8 cellular contexts compared by ENCODE assay signal in the genomic region with DNA sequence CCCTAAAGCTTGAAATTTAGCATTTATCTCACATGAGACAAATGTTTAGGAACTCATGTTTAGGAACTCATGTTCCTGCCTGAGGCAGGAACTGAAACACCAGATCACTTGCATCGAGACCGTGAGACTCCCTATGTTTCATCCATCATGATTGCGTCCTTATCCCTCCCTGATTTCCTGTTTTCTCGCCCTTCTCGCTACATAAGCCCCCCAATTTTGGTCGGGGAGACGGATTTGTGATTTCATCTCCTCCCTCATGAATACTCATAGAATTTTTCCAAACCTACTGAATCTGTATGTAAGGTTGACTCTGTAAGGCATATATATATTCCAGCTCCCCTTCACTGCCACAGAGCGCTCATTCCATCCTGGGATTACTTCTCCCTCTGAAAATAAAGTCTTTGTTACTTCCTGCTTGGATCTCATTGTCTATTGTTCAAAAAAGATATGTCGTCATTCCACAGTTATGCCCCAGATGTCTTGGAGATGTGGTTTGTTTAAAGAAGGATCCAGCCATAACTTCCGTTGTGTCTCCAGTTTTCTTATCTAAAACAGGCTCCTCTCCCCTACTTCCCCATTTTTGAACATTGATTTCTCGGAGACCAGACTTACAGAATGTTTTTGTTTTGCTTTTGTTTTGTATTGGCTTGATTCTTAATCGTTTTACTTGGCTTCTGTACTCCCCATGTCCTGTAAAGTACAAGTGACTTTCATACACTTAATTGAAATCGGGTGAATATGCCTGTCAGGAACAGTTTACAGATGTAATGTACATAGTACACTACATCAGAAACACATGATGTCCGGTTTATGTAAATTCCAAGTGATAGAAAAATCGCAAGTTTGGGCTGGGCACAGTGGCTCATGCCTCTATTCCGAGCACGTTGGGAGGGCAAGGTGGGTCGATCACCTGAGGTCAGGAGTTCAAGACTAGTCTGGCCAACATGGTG.
DNase-seq lines count a peak whose midpoint lies in the region; ATAC-seq and TF ChIP-seq lines count a peak whose summit lies in the region.

No MANE protein-coding gene starts in this region.

- H3K27ac ChIP-seq in CD4-positive, alpha-beta memory T cell (ENCODE audit: low read depth, low read length) = peak overlapping the region; percentile 82
- peak overlapping the region; percentile 89 for H3K27ac ChIP-seq in endodermal cell (ENCODE audit: low read depth, low read length)

- DNase-seq in CD4-positive, alpha-beta memory T cell = peak in 1 of 5 donors; percentile 33
- DNase-seq in OCI-M1 (lab: John Stamatoyannopoulos, UW) (peak; percentile 95), endodermal cell (peak; percentile 65), midbrain (lab: John Stamatoyannopoulos, UW) (peak; percentile 42), GM10248 (ENCODE audit: extremely low spot score) (no peak)
- no peak for DNase-seq in activated naive CD4-positive, alpha-beta T cell treated with anti-CD3 and anti-CD28 coated beads, Interleukin-2, amount 50 U/mL, for 16 hours

- H3K27me3 ChIP-seq in CD4-positive, alpha-beta memory T cell (ENCODE audit: insufficient read depth, low read length) = no peaks in the 10 kb centered on the region
- no peaks in the 10 kb centered on the region for H3K27me3 ChIP-seq in endodermal cell (ENCODE audit: control insufficient read depth, insufficient read depth, low read length, poor library complexity, severe bottlenecking)

- POLR2A ChIA-PET in CD4-positive, alpha-beta memory T cell (lab: Charles Lee; ENCODE audit: partially characterized antibody) = interaction anchor here (0.9 to 25.6 kb wide), 42 partner anchors 11 to 1687 kb away, joined by 3 to 1953 read pairs (median 6); partner anchors contain the start of gene HMGN4
- POLR2A ChIA-PET in GM10248 (lab: Yijun Ruan, JAX) = interaction anchor here (0.8 to 5.4 kb wide), 12 partner anchors 9 to 162 kb away, joined by 3 to 93 read pairs (median 6); a partner anchor contains a TSS

- peaks cover 0 to 9% of the 10 kb centered on the region in 2 donors for H3K36me3 Mint-ChIP-seq in CD4-positive, alpha-beta memory T cell
- H3K36me3 Mint-ChIP-seq in endodermal cell (ENCODE audit: low read depth) = no peaks in the 10 kb centered on the region

- WGBS in endodermal cell (ENCODE audit: insufficient coverage in 1 of 2, insufficient read length in 1 of 2), 2 experiments = 15 to 16% methylated on average over 10 to 16 of the region's 18 CpGs

- intact Hi-C loops in CD4-positive, alpha-beta memory T cell (cut with micrococcal nuclease) = loop anchor here (1.0 to 2.0 kb wide), 6 partner anchors 10 to 927 kb away; a partner anchor contains a TSS

- TF ChIP-seq CTCF in endodermal cell (conservative IDR thresholded peaks at IDR 0.05) (no peak), GM10248 (IDR thresholded peaks at IDR 0.05; ENCODE audit: control extremely low read depth, extremely low read depth, low read depth, missing control alignments) (no peak)

- H3K4me1 Mint-ChIP-seq in CD4-positive, alpha-beta memory T cell = peaks cover 0 to 17% (median 8%) of the 10 kb centered on the region in 4 donors
- H3K4me1 Mint-ChIP-seq in endodermal cell = peaks cover 20% of the 10 kb centered on the region

- peak overlapping the region; percentile 48 to 87 for H3K4me3 ChIP-seq in CD4-positive, alpha-beta memory T cell (ENCODE audit: low read length in 2 of 2)
- H3K4me3 ChIP-seq in endodermal cell (ENCODE audit: low read length) = peak overlapping the region; percentile 97

- no peak overlapping the region for H3K27ac Mint-ChIP-seq in CD4-positive, alpha-beta memory T cell
- no peak overlapping the region for H3K27ac Mint-ChIP-seq in endodermal cell

- H3K27me3 Mint-ChIP-seq in CD4-positive, alpha-beta memory T cell = peaks cover 0 to 3% of the 10 kb centered on the region in 2 donors
- H3K27me3 Mint-ChIP-seq in endodermal cell (ENCODE audit: insufficient read depth) = no peaks in the 10 kb centered on the region

- H3K36me3 ChIP-seq in CD4-positive, alpha-beta memory T cell (ENCODE audit: insufficient read depth, low read length) = no peaks in the 10 kb centered on the region
- no peaks in the 10 kb centered on the region for H3K36me3 ChIP-seq in endodermal cell (ENCODE audit: control insufficient read depth, insufficient read depth, low read length)

- H3K9me3 ChIP-seq in CD4-positive, alpha-beta memory T cell (ENCODE audit: control insufficient read depth in 1 of 2, low read length in 2 of 2) = no peaks in the 10 kb centered on the region
- H3K9me3 ChIP-seq in endodermal cell (ENCODE audit: control insufficient read depth, low read length) = no peaks in the 10 kb centered on the region

- H3K9ac ChIP-seq in endodermal cell (ENCODE audit: extremely low read depth, low read length, poor library complexity, severe bottlenecking) = peak overlapping the region; percentile 100

- H3K4me3 Mint-ChIP-seq in CD4-positive, alpha-beta memory T cell = no peak overlapping the region
- no peak overlapping the region for H3K4me3 Mint-ChIP-seq in endodermal cell

- H3K4me1 ChIP-seq in CD4-positive, alpha-beta memory T cell (ENCODE audit: insufficient read depth, low read length) = peaks cover 29% of the 10 kb centered on the region
- H3K4me1 ChIP-seq in endodermal cell (ENCODE audit: control insufficient read depth, insufficient read depth, low read length) = peaks cover 5% of the 10 kb centered on the region

- CTCF ChIA-PET in CD4-positive, alpha-beta memory T cell (lab: Charles Lee; ENCODE audit: partially characterized antibody) = interaction anchor here (0.8 to 3.9 kb wide), 8 partner anchors 10 to 79 kb away, joined by 3 to 38 read pairs (median 9); a partner anchor contains a TSS
- CTCF ChIA-PET in GM10248 (lab: Yijun Ruan, JAX) = interaction anchor here (1.4 to 3.5 kb wide), 2 partner anchors 10 to 65 kb away, joined by 4 to 18 read pairs; a partner anchor contains a TSS

- ATAC-seq in HG02759 (IDR thresholded peaks at IDR 0.05; ENCODE audit: unreplicated experiment) (peak; percentile 19), HG02885 (IDR thresholded peaks at IDR 0.05; ENCODE audit: poor library complexity, unreplicated experiment) (no peak)

- H3K9me3 Mint-ChIP-seq in CD4-positive, alpha-beta memory T cell = peaks cover 0 to 9% (median 0%) of the 10 kb centered on the region in 8 donors
- H3K9me3 Mint-ChIP-seq in endodermal cell = no peaks in the 10 kb centered on the region

Comparison
In these comparisons a context has a peak if more than half of its experiments do, and no peak if none do; other contexts are left out.
1. DNase-seq: peak in OCI-M1 (single experiment), endodermal cell (single experiment) and midbrain (single experiment); none in activated naive CD4-positive, alpha-beta T cell treated with anti-CD3 and anti-CD28 coated beads, Interleukin-2, amount 50 U/mL, for 16 hours (single experiment) and GM10248 (single experiment).